ENCODE assay signal across 28 cellular contexts in the genomic region with DNA sequence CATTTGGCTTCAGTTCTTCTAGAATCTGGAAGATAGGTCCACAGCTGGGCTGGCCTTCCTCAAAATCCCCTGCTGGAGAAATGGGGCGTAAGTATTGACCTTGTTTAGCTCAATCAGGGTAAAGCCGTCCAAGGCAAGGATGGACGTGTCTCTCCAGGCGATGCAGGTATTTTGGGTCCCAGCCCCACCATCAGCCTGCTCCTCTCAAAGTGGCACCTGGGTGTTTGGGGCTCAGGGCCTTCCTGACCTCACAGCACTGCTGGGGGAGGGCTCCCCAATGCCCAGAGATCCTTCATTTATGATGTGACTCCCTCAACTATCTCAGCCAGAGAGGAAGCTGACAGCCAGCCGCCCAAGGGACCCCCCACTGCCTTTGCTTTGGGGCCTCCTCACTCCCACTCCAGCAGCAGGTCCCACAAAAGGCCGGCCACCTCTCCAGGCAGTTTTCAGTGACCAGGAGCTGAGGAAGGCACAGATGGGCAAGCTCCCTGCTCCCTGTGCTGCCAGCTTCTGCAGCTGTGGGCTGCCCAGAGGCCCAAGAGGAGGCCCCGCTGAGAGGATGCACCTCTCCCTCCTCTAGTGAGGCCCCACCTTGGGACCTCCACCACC.
"Had no signal": no experiment of that assay in that cellular context is flagged by ENCODE, and none has a peak within 500 bp of the region (broad histone marks: within the 10 kb centered on the region; RNA-seq: fewer than 3 reads in every experiment).

No MANE protein-coding gene starts in this region.

- H3K9me3 ChIP-seq: gastrocnemius medialis, heart right ventricle, mucosa of descending colon, ovary, psoas muscle, spleen, stomach, thyroid gland, vagina had no signal

- H3K27ac ChIP-seq: epithelial cell of prostate, gastrocnemius medialis, heart right ventricle, psoas muscle, skin epidermis, spleen, stomach, thyroid gland, vagina had no signal

- H3K27me3 ChIP-seq: ovary, thyroid gland, vagina had no signal

- DNase-seq: cortex of kidney; effector CD4-positive, alpha-beta T cell; foreskin fibroblast; gastrocnemius medialis; glutamatergic neuron; heart right ventricle; hippocampal formation; left ventricle myocardium superior; mucosa of descending colon; naive B cell; posterior cingulate gyrus; psoas muscle; right cardiac atrium; spleen; stimulated activated CD4-positive, alpha-beta T cell treated with anti-CD3 and anti-CD28 coated beads, Interleukin-2, amount 100 ng/mL, for 48 hours; stimulated activated naive CD4-positive, alpha-beta T cell treated with Interleukin-2 at 50 U/mL for 16 hours; stomach; thyroid gland; trophoblast cell had no signal

- ATAC-seq: esophagus mucosa; gastrocnemius medialis; heart right ventricle; left ventricle myocardium superior; mucosa of descending colon; natural killer cell treated with Interleukin-12 subunit alpha and Interleukin-12 subunit beta and Interleukin-15 and Interleukin-18, amount 100 ng/mL, for 72 hours; psoas muscle; stimulated activated effector memory CD8-positive, alpha-beta T cell treated with anti-CD3 and anti-CD28 coated beads, Interleukin-12 subunit alpha, Interleukin-12 subunit beta, amount 100 ng/mL, for 72 hours had no signal

- H3K4me3 ChIP-seq: gastrocnemius medialis, heart right ventricle, lung, mucosa of descending colon, ovary, psoas muscle, skin epidermis, spleen, stomach, thyroid gland, vagina had no signal

- FAIRE-seq: islet of Langerhans had no signal

- H3K4me1 ChIP-seq: gastrocnemius medialis, psoas muscle had no signal

- H3K36me3 ChIP-seq: gastrocnemius medialis, heart right ventricle, ovary, spleen, stomach, thyroid gland, vagina had no signal
